10 cellular contexts compared by ENCODE assay signal in the genomic region with DNA sequence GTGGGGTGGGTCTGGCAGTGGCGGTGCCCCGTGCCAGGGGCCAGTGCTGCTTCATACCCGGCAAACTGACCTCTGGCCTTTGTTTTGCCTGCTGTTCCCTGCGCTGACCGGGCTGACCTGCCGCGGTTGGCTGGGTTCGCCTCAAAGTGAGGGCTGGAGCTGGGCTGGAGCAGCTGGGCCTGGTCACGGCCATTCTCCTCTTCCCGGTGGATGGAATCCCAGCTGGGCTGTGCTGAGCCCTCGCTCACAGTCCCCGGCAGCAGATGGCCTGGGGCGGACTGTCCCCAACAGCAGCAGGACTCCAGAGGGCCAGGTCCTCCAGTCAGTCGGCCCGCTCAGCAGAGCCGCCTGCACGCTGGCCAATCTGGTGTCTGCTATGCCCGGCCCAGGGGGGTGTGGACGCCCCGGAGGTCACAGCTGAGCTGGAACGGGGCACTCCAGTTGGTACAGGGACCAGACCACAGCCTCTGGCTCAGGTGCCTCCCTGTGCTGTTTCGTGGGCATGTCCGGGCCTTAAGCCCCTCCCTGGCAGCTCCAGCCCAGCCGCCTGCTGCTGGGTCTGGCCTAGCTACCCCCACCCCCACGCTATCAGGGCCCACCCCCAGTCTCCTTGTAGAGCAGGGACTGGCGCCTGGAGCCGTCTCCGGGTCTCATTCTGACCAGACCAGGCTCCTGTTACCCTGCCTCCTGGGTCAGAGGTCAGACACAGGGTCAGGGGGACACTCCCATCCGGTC. TPM values are rescaled to one million over a fixed set of nuclear protein-coding genes. Genes with fewer than 3 reads are reported as not detected.
A peak's percentile ranks its signal among the peaks of the same experiment; 100 is the strongest.
DNase-seq lines count a peak whose midpoint lies in the region; ATAC-seq and TF ChIP-seq lines count a peak whose summit lies in the region.
"Had no signal": no experiment of that assay in that cellular context is flagged by ENCODE, and none has a peak within 500 bp of the region (broad histone marks: within the 10 kb centered on the region; RNA-seq: fewer than 3 reads in every experiment).

No MANE protein-coding gene starts in this region.

- no peak for TF ChIP-seq CTCF in tibial nerve (IDR thresholded peaks at IDR 0.05)

- no peaks in the 10 kb centered on the region for H3K9me3 Mint-ChIP-seq in stimulated activated naive CD8-positive, alpha-beta T cell treated with anti-CD3 and anti-CD28 coated beads, Interleukin-15, amount 100 ng/mL, for 72 hours

- no peak overlapping the region for H3K4me3 Mint-ChIP-seq in T-helper 17 cell
- H3K4me3 Mint-ChIP-seq in stimulated activated naive CD8-positive, alpha-beta T cell treated with anti-CD3 and anti-CD28 coated beads, Interleukin-15, amount 100 ng/mL, for 72 hours = no peak overlapping the region

- H3K27me3 Mint-ChIP-seq in T-helper 17 cell = no peaks in the 10 kb centered on the region
- H3K27me3 Mint-ChIP-seq in stimulated activated naive CD8-positive, alpha-beta T cell treated with anti-CD3 and anti-CD28 coated beads, Interleukin-15, amount 100 ng/mL, for 72 hours = no peaks in the 10 kb centered on the region

- no peaks in the 10 kb centered on the region for H3K36me3 Mint-ChIP-seq in T-helper 17 cell (ENCODE audit: low read depth)

- peaks cover 3 to 66% (median 4%) of the 10 kb centered on the region in 3 donors for H3K36me3 ChIP-seq in tibial nerve

- H3K9me3 ChIP-seq in T-helper 17 cell (ENCODE audit: control insufficient read depth, low read length, poor library complexity, severe bottlenecking) (no peaks in the 10 kb centered on the region), tibial nerve (no peaks in the 10 kb centered on the region)
- H3K9me3 ChIP-seq: HAP-1 had no signal

- no peaks in the 10 kb centered on the region for H3K27me3 ChIP-seq in tibial nerve

- H3K4me1 Mint-ChIP-seq in T-helper 17 cell = peaks cover 2% of the 10 kb centered on the region
- peaks cover 4% of the 10 kb centered on the region for H3K4me1 Mint-ChIP-seq in stimulated activated naive CD8-positive, alpha-beta T cell treated with anti-CD3 and anti-CD28 coated beads, Interleukin-15, amount 100 ng/mL, for 72 hours

- H3K27ac ChIP-seq in tibial nerve = peak overlapping the region; percentile 22 to 87 (median 66)

- WGBS in tibial nerve, 2 donors = 39 to 41% methylated on average over 10 to 18 of the region's 29 CpGs

- TF ChIP-seq POLR2A in tibial nerve (IDR thresholded peaks at IDR 0.05) = no peak

- H3K4me1 ChIP-seq in tibial nerve = peaks cover 0 to 48% (median 25%) of the 10 kb centered on the region in 4 donors
- H3K4me1 ChIP-seq: HAP-1 had no signal

- ATAC-seq in T-helper 17 cell = no peak
- no peak for ATAC-seq in stimulated activated naive CD8-positive, alpha-beta T cell treated with anti-CD3 and anti-CD28 coated beads, Interleukin-15, amount 100 ng/mL, for 72 hours

- H3K27ac Mint-ChIP-seq in T-helper 17 cell = peak overlapping the region; percentile 34
- H3K27ac Mint-ChIP-seq in stimulated activated naive CD8-positive, alpha-beta T cell treated with anti-CD3 and anti-CD28 coated beads, Interleukin-15, amount 100 ng/mL, for 72 hours = no peak overlapping the region

- TF ChIP-seq EP300 in tibial nerve (IDR thresholded peaks at IDR 0.05) = no peak

- DNase-seq in T-helper 17 cell = no peak
- DNase-seq in iPS-NIHi7 (ENCODE audit: extremely low spot score) = peak; percentile 69
- DNase-seq in tibial nerve (ENCODE audit: low spot score in 2 of 2) = no peak
- no peak for DNase-seq in NCI-H345 treated with DMSO at 0.1 percent for 48 hours (lab: John Stamatoyannopoulos, UW; ENCODE audit: unreplicated experiment)
- DNase-seq in stimulated activated naive CD8-positive, alpha-beta T cell treated with anti-CD3 and anti-CD28 coated beads, Interleukin-15, amount 100 ng/mL, for 72 hours = no peak
- DNase-seq in inferior parietal cortex (ENCODE audit: extremely low spot score) = no peak
- DNase-seq: activated gamma-delta T cell treated with Interleukin-2 at 50 U/mL for 16 hours; DND-41; effector CD4-positive, alpha-beta T cell had no signal

- H3K4me3 ChIP-seq in tibial nerve = no peak overlapping the region
- H3K4me3 ChIP-seq: HAP-1 had no signal

RNA-seq across cellular contexts. Expression of a gene that starts 1.3 kb away (rescaled TPM):
- total RNA-seq in T-helper 17 cell = under 1 TPM; 0.10 to 0.18 TPM
- 1 to 10 TPM in 3 of 4 donors, under 1 TPM in 1; 0.66 to 3.9 (median 1.8) TPM for total RNA-seq in tibial nerve

RNA-seq across cellular contexts. Expression of a gene that starts 6.6 kb away (rescaled TPM):
- total RNA-seq in T-helper 17 cell (10 to 100 TPM; 39.2 to 40.4 TPM), tibial nerve (100 to 1,000 TPM; 147 to 204 (median 176) TPM)

RNA-seq across cellular contexts. Expression of a gene that starts 12.2 kb away (rescaled TPM):
- total RNA-seq in T-helper 17 cell (10 to 100 TPM; 15.7 to 17.1 TPM), tibial nerve (10 to 100 TPM; 20.8 to 37.7 (median 32.4) TPM)

RNA-seq across cellular contexts. Expression of a gene that starts 19.7 kb away (rescaled TPM):
- 10 to 100 TPM; 11.1 to 15.3 TPM for total RNA-seq in T-helper 17 cell
- 10 to 100 TPM; 26.9 to 83.7 (median 54.1) TPM for total RNA-seq in tibial nerve

RNA-seq across cellular contexts. Expression of a gene that starts 38.5 kb away (rescaled TPM):
- total RNA-seq in T-helper 17 cell (100 to 1,000 TPM; 190 to 203 TPM), tibial nerve (100 to 1,000 TPM in 3 of 4 donors, 10 to 100 TPM in 1; 68.6 to 188 (median 106) TPM)
